Comparison of ENCODE assay signal across 1 cellular context in genomic region chr20:64076061-64076997, GRCh38.
TF ChIP-seq lines count a peak whose summit lies in the region.

No MANE protein-coding gene starts in this region.

TF ChIP-seq in HEK293, 187 proteins besides CTCF, POLR2A, EP300 and RAD21:
- TF ChIP-seq, protein P1, sequence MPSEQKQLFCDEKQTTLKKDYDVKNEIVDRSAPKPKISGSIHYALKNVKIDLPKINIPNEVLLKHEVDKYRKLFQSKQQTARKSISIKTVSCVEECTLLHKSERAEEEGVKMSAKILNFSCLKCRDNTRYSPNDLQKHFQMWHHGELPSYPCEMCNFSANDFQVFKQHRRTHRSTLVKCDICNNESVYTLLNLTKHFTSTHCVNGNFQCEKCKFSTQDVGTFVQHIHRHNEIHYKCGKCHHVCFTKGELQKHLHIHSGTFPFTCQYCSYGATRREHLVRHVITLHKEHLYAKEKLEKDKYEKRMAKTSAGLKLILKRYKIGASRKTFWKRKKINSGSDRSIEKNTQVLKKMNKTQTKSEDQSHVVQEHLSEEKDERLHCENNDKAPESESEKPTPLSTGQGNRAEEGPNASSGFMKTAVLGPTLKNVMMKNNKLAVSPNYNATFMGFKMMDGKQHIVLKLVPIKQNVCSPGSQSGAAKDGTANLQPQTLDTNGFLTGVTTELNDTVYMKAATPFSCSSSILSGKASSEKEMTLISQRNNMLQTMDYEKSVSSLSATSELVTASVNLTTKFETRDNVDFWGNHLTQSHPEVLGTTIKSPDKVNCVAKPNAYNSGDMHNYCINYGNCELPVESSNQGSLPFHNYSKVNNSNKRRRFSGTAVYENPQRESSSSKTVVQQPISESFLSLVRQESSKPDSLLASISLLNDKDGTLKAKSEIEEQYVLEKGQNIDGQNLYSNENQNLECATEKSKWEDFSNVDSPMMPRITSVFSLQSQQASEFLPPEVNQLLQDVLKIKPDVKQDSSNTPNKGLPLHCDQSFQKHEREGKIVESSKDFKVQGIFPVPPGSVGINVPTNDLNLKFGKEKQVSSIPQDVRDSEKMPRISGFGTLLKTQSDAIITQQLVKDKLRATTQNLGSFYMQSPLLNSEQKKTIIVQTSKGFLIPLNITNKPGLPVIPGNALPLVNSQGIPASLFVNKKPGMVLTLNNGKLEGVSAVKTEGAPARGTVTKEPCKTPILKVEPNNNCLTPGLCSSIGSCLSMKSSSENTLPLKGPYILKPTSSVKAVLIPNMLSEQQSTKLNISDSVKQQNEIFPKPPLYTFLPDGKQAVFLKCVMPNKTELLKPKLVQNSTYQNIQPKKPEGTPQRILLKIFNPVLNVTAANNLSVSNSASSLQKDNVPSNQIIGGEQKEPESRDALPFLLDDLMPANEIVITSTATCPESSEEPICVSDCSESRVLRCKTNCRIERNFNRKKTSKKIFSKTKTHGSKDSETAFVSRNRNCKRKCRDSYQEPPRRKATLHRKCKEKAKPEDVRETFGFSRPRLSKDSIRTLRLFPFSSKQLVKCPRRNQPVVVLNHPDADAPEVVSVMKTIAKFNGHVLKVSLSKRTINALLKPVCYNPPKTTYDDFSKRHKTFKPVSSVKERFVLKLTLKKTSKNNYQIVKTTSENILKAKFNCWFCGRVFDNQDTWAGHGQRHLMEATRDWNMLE (tag by site-specific recombination; conservative IDR thresholded peaks at IDR 0.05; ENCODE audit: low read depth): no peak
- TF ChIP-seq ZIC2 (tag by site-specific recombination; IDR thresholded peaks at IDR 0.05): 0 out of 2 replicates have a peak, but pooled peaks have one; percentile 29
- TF ChIP-seq GLIS1 (tag by site-specific recombination; IDR thresholded peaks at IDR 0.05): 0 out of 2 replicates have a peak, but pooled peaks have one; percentile 8
